Comparison of ENCODE assay signal across 8 cellular contexts in the genomic region with DNA sequence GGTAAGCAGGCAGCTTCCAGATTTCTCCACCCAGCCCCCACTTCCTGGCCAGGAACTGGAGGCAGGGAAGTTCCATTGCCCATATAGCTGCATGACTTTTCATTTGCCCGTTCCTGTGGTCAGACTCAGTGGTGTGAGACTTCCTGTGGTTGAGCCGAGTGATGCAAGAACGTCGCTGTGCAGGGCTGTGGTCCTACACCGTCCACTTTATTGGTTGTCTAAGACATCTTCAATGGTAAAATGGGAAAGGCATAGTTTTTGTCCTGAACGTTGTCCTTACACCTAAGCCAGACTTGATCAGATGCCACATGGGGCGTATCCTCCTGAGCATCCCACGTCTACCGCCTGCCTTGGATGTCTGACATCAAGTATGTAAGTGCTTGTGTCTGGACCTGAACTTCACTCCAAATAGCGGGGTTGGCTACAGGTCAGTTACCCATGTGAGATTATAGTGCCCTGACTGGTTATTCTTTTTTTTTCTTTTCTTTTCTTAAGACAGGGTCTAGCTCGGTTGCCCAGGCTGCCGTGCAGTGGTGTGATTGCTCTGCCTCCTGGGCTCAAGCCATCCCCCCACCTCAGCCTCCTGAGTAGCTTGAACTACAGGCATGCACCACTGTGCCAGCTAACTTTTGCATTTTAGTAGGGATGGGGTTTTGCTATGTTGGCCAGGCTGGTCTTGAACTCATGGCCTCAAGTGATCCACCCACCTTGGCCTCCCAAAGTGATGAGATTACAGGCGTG. TPM values are rescaled to one million over a fixed set of nuclear protein-coding genes. Genes with fewer than 3 reads are reported as not detected.
A peak's percentile ranks its signal among the peaks of the same experiment; 100 is the strongest.
DNase-seq lines count a peak whose midpoint lies in the region; ATAC-seq and TF ChIP-seq lines count a peak whose summit lies in the region.

No MANE protein-coding gene starts in this region.

- no peak overlapping the region for H2AFZ ChIP-seq in PC-3 (ENCODE audit: low read length)

- H3K4me3 ChIP-seq in PC-3 (ENCODE audit: low read length): no peak overlapping the region

- H3K9me3 ChIP-seq in PC-3 (ENCODE audit: low read length): no peaks in the 10 kb centered on the region

- intact Hi-C loops in activated naive CD4-positive, alpha-beta T cell treated with anti-CD3 and anti-CD28 coated beads for 36 hours (cut with micrococcal nuclease): loop anchor here (5.0 to 10.0 kb wide), 4 partner anchors 70 to 1220 kb away; a partner anchor contains a TSS
- intact Hi-C loops in PC-3 (cut with micrococcal nuclease): loop anchor here (10.0 kb wide), 1 partner anchor 192 kb away; no protein-coding TSS in a partner anchor
- intact Hi-C loops in Calu3 (cut with micrococcal nuclease; ENCODE audit: unreplicated experiment): loop anchor here (10.0 kb wide), 1 partner anchor 92 kb away; no protein-coding TSS in a partner anchor

- no peaks in the 10 kb centered on the region for H3K36me3 ChIP-seq in PC-3 (ENCODE audit: low read depth, low read length)

- H3K27ac Mint-ChIP-seq in activated naive CD4-positive, alpha-beta T cell treated with anti-CD3 and anti-CD28 coated beads for 36 hours: peak overlapping the region; percentile 96
- peak overlapping the region; percentile 98 for H3K27ac Mint-ChIP-seq in stimulated activated naive CD8-positive, alpha-beta T cell treated with anti-CD3 and anti-CD28 coated beads, Interleukin-15, amount 100 ng/mL, for 72 hours
- no peak overlapping the region for H3K27ac Mint-ChIP-seq in Calu3 (ENCODE audit: unreplicated experiment)

- CTCF ChIA-PET in activated naive CD4-positive, alpha-beta T cell treated with anti-CD3 and anti-CD28 coated beads for 36 hours (lab: Charles Lee): interaction anchor here (4.0 to 5.7 kb wide), 2 partner anchors 87 to 328 kb away, joined by 19 to 79 read pairs; no protein-coding TSS in a partner anchor
- CTCF ChIA-PET in PC-3 (lab: Charles Lee) (interaction anchor here (1.1 kb wide), 1 partner anchor 328 kb away, joined by 3 read pairs; no protein-coding TSS in a partner anchor), Calu3 (lab: Charles Lee) (no interaction called here)

- H3K9me3 Mint-ChIP-seq in activated naive CD4-positive, alpha-beta T cell treated with anti-CD3 and anti-CD28 coated beads for 36 hours: peaks cover 7% of the 10 kb centered on the region
- H3K9me3 Mint-ChIP-seq in stimulated activated naive CD8-positive, alpha-beta T cell treated with anti-CD3 and anti-CD28 coated beads, Interleukin-15, amount 100 ng/mL, for 72 hours: peaks cover 11 to 20% of the 10 kb centered on the region in 2 donors
- H3K9me3 Mint-ChIP-seq in Calu3 (ENCODE audit: low read depth, unreplicated experiment): no peaks in the 10 kb centered on the region

- no peaks in the 10 kb centered on the region for H4K20me1 ChIP-seq in PC-3 (ENCODE audit: low read length)

- POLR2A ChIA-PET in PC-3 (lab: Charles Lee; ENCODE audit: unreplicated experiment): no interaction called here

- no peaks in the 10 kb centered on the region for H3K27me3 ChIP-seq in PC-3 (ENCODE audit: low read length)

- H3K4me1 Mint-ChIP-seq in activated naive CD4-positive, alpha-beta T cell treated with anti-CD3 and anti-CD28 coated beads for 36 hours (ENCODE audit: low read depth): peaks cover 38% of the 10 kb centered on the region
- H3K4me1 Mint-ChIP-seq in stimulated activated naive CD8-positive, alpha-beta T cell treated with anti-CD3 and anti-CD28 coated beads, Interleukin-15, amount 100 ng/mL, for 72 hours: peaks cover 67% of the 10 kb centered on the region
- H3K4me1 Mint-ChIP-seq in Calu3 (ENCODE audit: low read depth, unreplicated experiment): no peaks in the 10 kb centered on the region

- ATAC-seq in HG02759 (IDR thresholded peaks at IDR 0.05; ENCODE audit: unreplicated experiment) (peak; percentile 56), PC-3 (peak; percentile 18; the same call in 1 of the 2 replicates)
- peak; percentile 52 for ATAC-seq in stimulated activated naive CD8-positive, alpha-beta T cell treated with anti-CD3 and anti-CD28 coated beads, Interleukin-15, amount 100 ng/mL, for 72 hours

- H3K79me2 ChIP-seq in PC-3 (ENCODE audit: low read length): no peaks in the 10 kb centered on the region

- no peak overlapping the region for H3K4me3 Mint-ChIP-seq in activated naive CD4-positive, alpha-beta T cell treated with anti-CD3 and anti-CD28 coated beads for 36 hours
- H3K4me3 Mint-ChIP-seq in stimulated activated naive CD8-positive, alpha-beta T cell treated with anti-CD3 and anti-CD28 coated beads, Interleukin-15, amount 100 ng/mL, for 72 hours: peak overlapping the region; percentile 58 to 69
- no peak overlapping the region for H3K4me3 Mint-ChIP-seq in Calu3 (ENCODE audit: low read depth, unreplicated experiment)

- TF ChIP-seq CTCF in PC-3 (conservative IDR thresholded peaks at IDR 0.05; ENCODE audit: low read depth, low read length) (no peak), Calu3 (IDR thresholded peaks at IDR 0.05; ENCODE audit: unreplicated experiment) (no peak)

- no peak overlapping the region for H3K9ac ChIP-seq in PC-3 (ENCODE audit: low read length)

- H3K27ac ChIP-seq in PC-3 (ENCODE audit: low read length): peak overlapping the region; percentile 17

- no peaks in the 10 kb centered on the region for H3K9me2 ChIP-seq in PC-3 (replicated peaks; ENCODE audit: low read length)

- H3K36me3 Mint-ChIP-seq in activated naive CD4-positive, alpha-beta T cell treated with anti-CD3 and anti-CD28 coated beads for 36 hours (ENCODE audit: low read depth): no peaks in the 10 kb centered on the region
- H3K36me3 Mint-ChIP-seq in Calu3 (ENCODE audit: insufficient read depth, unreplicated experiment): no peaks in the 10 kb centered on the region

- BruUV-seq in PC-3 (replicated peaks; lab: Mats Ljungman, UMichigan) (no TSS peak), Calu3 (replicated peaks; lab: Mats Ljungman, UMichigan) (no TSS peak)

- no peaks in the 10 kb centered on the region for H3F3A ChIP-seq in PC-3 (ENCODE audit: low read length, unreplicated experiment)

- no peaks in the 10 kb centered on the region for H3K27me3 Mint-ChIP-seq in activated naive CD4-positive, alpha-beta T cell treated with anti-CD3 and anti-CD28 coated beads for 36 hours (ENCODE audit: low read depth)
- H3K27me3 Mint-ChIP-seq in stimulated activated naive CD8-positive, alpha-beta T cell treated with anti-CD3 and anti-CD28 coated beads, Interleukin-15, amount 100 ng/mL, for 72 hours: peaks cover 7% of the 10 kb centered on the region
- H3K27me3 Mint-ChIP-seq in Calu3 (ENCODE audit: unreplicated experiment): peaks cover 63% of the 10 kb centered on the region

- H3K4me1 ChIP-seq in PC-3 (ENCODE audit: insufficient read depth, low read length): peaks cover 32% of the 10 kb centered on the region

- peak; percentile 47 for DNase-seq in activated naive CD4-positive, alpha-beta T cell treated with anti-CD3 and anti-CD28 coated beads for 36 hours
- DNase-seq in activated naive CD4-positive, alpha-beta T cell (lab: John Stamatoyannopoulos, UW): no peak
- DNase-seq in PC-3 (peak; percentile 91), epidermal melanocyte (ENCODE audit: insufficient read length, low spot score) (peak; percentile 32), Calu3 (no peak), 8988T (no peak)
- peak; percentile 57 to 84 for DNase-seq in stimulated activated naive CD8-positive, alpha-beta T cell treated with anti-CD3 and anti-CD28 coated beads, Interleukin-15, amount 100 ng/mL, for 72 hours

- peak overlapping the region; percentile 46 for H3K4me2 ChIP-seq in PC-3 (ENCODE audit: low read length)

RNA-seq across cellular contexts. Expression of a gene that starts 25.9 kb away (rescaled TPM):
- not detected for total RNA-seq in activated naive CD4-positive, alpha-beta T cell treated with anti-CD3 and anti-CD28 coated beads for 36 hours
- total RNA-seq in PC-3 (2014; rRNA removed) (0.52 TPM in 1 of 2 replicates, not detected in the other), Calu3 (2022) (not detected in 2 replicates)

Comparison
In these comparisons a context has a peak if more than half of its experiments do, and no peak if none do; other contexts are left out.
1. DNase-seq: peak in activated naive CD4-positive, alpha-beta T cell treated with anti-CD3 and anti-CD28 coated beads for 36 hours (single experiment), PC-3 (single experiment), epidermal melanocyte (single experiment) and stimulated activated naive CD8-positive, alpha-beta T cell treated with anti-CD3 and anti-CD28 coated beads, Interleukin-15, amount 100 ng/mL, for 72 hours (2 of 2); none in activated naive CD4-positive, alpha-beta T cell (0 of 4), Calu3 (single experiment) and 8988T (single experiment).
2. H3K4me3 Mint-ChIP-seq: peak in stimulated activated naive CD8-positive, alpha-beta T cell treated with anti-CD3 and anti-CD28 coated beads, Interleukin-15, amount 100 ng/mL, for 72 hours (2 of 2); none in activated naive CD4-positive, alpha-beta T cell treated with anti-CD3 and anti-CD28 coated beads for 36 hours (single experiment) and Calu3 (single experiment).
3. Peak in every context shown above with its lines, with median percentiles within 50 percentile points of each other: ATAC-seq.